ENCODE assay signal across 20 cellular contexts in the genomic region with DNA sequence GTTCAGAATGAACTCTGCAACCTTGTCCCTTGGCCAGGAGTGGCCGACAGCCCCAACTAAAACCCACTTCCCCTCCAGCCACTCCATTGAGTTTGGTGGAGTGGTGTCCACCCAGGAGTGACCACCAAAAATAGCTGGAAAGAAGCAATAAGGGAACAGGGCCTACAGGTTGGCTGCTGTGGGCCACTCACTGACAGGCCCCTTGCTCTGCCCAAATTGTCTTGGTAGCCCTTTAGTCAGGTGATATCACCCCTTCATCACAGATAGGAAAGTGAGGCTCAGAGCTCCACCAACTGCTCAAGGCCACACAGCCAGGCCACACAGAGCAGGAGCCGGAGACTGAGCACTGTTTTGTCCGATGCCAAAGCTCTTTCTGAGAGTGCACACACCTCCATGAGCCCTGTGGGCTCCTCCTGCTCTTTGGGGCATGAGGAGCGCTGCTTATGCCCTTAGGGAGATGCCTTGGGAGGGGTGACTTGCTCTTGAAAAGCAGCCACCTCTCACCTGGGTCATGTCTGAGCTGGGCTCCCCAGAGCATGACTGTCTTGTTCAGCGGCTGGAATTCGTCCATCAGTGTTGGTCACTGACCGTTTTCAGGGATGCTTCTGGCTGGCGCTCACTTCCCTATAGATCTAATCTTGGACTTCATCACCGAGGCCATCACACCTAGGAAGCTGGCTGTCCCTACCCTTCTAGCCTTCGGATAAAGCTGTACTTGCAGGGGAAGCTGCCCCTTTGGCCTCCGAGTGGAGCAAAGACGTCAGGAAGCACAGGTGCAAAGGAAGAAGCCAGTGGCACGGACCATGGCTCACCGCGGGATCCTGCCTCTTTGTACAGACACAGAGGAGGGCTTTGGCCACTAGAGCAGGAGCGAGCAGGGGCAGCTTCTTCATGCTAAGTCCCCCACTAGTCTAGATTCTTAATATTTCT.
"Had no signal": no experiment of that assay in that cellular context is flagged by ENCODE, and none has a peak within 500 bp of the region (broad histone marks: within the 10 kb centered on the region; RNA-seq: fewer than 3 reads in every experiment).

No MANE protein-coding gene starts in this region.

- H3K27me3 ChIP-seq: ascending aorta, gastrocnemius medialis, upper lobe of left lung had no signal

- ATAC-seq: activated naive CD4-positive, alpha-beta T cell treated with anti-CD3 and anti-CD28 coated beads, Interleukin-2, amount 50 U/mL, for 72 hours; gastrocnemius medialis; left cardiac atrium had no signal

- H3K27ac Mint-ChIP-seq: activated B cell treated with CpG ODN at 0.5 μM for 24 hours; activated naive CD4-positive, alpha-beta T cell treated with anti-CD3 and anti-CD28 coated beads, Interleukin-2, amount 50 U/mL, for 72 hours; nephron progenitor cell; T-helper 1 cell treated with Interleukin-12 subunit alpha and Interleukin-12 subunit beta and Interleukin-4 antibody, amounts not matched to agents 30 μg/mL and 1 μg/mL, for 36 hours had no signal

- H3K27me3 Mint-ChIP-seq: activated B cell treated with CpG ODN at 0.5 μM for 24 hours; central memory CD8-positive, alpha-beta T cell had no signal

- DNase-seq: activated B cell treated with CpG ODN at 0.5 μM for 24 hours; activated CD4-positive, alpha-beta T cell treated with anti-CD3 and anti-CD28 coated beads for 4 hours; activated CD4-positive, alpha-beta T cell treated with anti-CD3 and anti-CD28 coated beads, Interleukin-2, amount 50 U/mL, for 48 hours; activated gamma-delta T cell treated with Interleukin-2 at 50 U/mL for 16 hours; esophagus squamous epithelium; gastrocnemius medialis; hippocampal formation; left cardiac atrium; nephron progenitor cell; nucleus accumbens; posterior cingulate gyrus; stimulated activated CD4-positive, alpha-beta T cell treated with anti-CD3 and anti-CD28 coated beads, Interleukin-4, amount 100 ng/mL, for 24 hours; stimulated activated naive CD4-positive, alpha-beta T cell treated with Interleukin-2 at 50 U/mL for 16 hours; T1000; upper lobe of left lung had no signal

- H3K36me3 Mint-ChIP-seq: activated naive CD4-positive, alpha-beta T cell treated with anti-CD3 and anti-CD28 coated beads, Interleukin-2, amount 50 U/mL, for 72 hours had no signal

- H3K27ac ChIP-seq: ascending aorta, esophagus squamous epithelium, gastrocnemius medialis, thoracic aorta, upper lobe of left lung had no signal

- H3K4me1 Mint-ChIP-seq: activated B cell treated with CpG ODN at 0.5 μM for 24 hours; central memory CD8-positive, alpha-beta T cell had no signal

- H3K4me3 ChIP-seq: ascending aorta, esophagus squamous epithelium, gastrocnemius medialis, thoracic aorta, upper lobe of left lung had no signal

- H3K9me3 ChIP-seq: ascending aorta, esophagus squamous epithelium, gastrocnemius medialis, thoracic aorta, upper lobe of left lung had no signal

- H3K4me1 ChIP-seq: ascending aorta, upper lobe of left lung had no signal

- H3K36me3 ChIP-seq: ascending aorta, esophagus squamous epithelium, gastrocnemius medialis, thoracic aorta, upper lobe of left lung had no signal

- H3K4me3 Mint-ChIP-seq: activated B cell treated with CpG ODN at 0.5 μM for 24 hours; central memory CD8-positive, alpha-beta T cell; nephron progenitor cell; T-helper 1 cell treated with Interleukin-12 subunit alpha and Interleukin-12 subunit beta and Interleukin-4 antibody, amounts not matched to agents 30 μg/mL and 1 μg/mL, for 36 hours had no signal
